Comparison of ENCODE assay signal across 1 cellular context in the genomic region with DNA sequence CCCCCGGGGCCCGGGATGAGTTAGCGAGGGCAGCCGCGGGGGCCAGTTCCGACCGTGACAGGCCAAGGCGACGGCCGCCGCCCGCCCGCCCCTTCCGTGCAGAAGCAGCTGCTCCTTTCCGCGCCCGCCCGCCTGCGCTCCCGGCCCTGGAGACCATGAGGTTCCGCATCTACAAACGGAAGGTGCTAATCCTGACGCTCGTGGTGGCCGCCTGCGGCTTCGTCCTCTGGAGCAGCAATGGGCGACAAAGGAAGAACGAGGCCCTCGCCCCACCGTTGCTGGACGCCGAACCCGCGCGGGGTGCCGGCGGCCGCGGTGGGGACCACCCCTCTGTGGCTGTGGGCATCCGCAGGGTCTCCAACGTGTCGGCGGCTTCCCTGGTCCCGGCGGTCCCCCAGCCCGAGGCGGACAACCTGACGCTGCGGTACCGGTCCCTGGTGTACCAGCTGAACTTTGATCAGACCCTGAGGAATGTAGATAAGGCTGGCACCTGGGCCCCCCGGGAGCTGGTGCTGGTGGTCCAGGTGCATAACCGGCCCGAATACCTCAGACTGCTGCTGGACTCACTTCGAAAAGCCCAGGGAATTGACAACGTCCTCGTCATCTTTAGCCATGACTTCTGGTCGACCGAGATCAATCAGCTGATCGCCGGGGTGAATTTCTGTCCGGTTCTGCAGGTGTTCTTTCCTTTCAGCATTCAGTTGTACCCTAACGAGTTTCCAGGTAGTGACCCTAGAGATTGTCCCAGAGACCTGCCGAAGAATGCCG.
TF ChIP-seq lines count a peak whose summit lies in the region.

No MANE protein-coding gene starts in this region.

TF ChIP-seq in SK-N-SH, 30 proteins besides CTCF, POLR2A, EP300 and RAD21 (continued from another document):
- TF ChIP-seq, protein P1, sequence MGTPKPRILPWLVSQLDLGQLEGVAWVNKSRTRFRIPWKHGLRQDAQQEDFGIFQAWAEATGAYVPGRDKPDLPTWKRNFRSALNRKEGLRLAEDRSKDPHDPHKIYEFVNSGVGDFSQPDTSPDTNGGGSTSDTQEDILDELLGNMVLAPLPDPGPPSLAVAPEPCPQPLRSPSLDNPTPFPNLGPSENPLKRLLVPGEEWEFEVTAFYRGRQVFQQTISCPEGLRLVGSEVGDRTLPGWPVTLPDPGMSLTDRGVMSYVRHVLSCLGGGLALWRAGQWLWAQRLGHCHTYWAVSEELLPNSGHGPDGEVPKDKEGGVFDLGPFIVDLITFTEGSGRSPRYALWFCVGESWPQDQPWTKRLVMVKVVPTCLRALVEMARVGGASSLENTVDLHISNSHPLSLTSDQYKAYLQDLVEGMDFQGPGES (IDR thresholded peaks at IDR 0.05; ENCODE audit: low read depth, low read length) = no peak
- TF ChIP-seq FOXJ3 (CRISPR knock-in tag; IDR thresholded peaks at IDR 0.05) (no peak), SMC3 (IDR thresholded peaks at IDR 0.05; ENCODE audit: low read depth, low read length) (no peak), YY1 (IDR thresholded peaks at IDR 0.05; ENCODE audit: low read depth) (no peak), SIN3A (IDR thresholded peaks at IDR 0.05; ENCODE audit: borderline replicate concordance, low read depth, low read length) (no peak), MEF2A (IDR thresholded peaks at IDR 0.05; ENCODE audit: borderline replicate concordance, low read depth) (no peak)
- TF ChIP-seq, protein P2, sequence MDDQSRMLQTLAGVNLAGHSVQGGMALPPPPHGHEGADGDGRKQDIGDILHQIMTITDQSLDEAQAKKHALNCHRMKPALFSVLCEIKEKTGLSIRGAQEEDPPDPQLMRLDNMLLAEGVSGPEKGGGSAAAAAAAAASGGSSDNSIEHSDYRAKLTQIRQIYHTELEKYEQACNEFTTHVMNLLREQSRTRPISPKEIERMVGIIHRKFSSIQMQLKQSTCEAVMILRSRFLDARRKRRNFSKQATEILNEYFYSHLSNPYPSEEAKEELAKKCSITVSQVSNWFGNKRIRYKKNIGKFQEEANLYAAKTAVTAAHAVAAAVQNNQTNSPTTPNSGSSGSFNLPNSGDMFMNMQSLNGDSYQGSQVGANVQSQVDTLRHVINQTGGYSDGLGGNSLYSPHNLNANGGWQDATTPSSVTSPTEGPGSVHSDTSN (IDR thresholded peaks at IDR 0.05) = no peak
- TF ChIP-seq, protein P3, sequence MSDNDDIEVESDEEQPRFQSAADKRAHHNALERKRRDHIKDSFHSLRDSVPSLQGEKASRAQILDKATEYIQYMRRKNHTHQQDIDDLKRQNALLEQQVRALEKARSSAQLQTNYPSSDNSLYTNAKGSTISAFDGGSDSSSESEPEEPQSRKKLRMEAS (IDR thresholded peaks at IDR 0.05; ENCODE audit: low read depth) = no peak; the same call in 1 of the 2 replicates
TF ChIP-seq in SK-N-SH: peak in this region for 0.
